20 cellular contexts compared by ENCODE assay signal in the genomic region with DNA sequence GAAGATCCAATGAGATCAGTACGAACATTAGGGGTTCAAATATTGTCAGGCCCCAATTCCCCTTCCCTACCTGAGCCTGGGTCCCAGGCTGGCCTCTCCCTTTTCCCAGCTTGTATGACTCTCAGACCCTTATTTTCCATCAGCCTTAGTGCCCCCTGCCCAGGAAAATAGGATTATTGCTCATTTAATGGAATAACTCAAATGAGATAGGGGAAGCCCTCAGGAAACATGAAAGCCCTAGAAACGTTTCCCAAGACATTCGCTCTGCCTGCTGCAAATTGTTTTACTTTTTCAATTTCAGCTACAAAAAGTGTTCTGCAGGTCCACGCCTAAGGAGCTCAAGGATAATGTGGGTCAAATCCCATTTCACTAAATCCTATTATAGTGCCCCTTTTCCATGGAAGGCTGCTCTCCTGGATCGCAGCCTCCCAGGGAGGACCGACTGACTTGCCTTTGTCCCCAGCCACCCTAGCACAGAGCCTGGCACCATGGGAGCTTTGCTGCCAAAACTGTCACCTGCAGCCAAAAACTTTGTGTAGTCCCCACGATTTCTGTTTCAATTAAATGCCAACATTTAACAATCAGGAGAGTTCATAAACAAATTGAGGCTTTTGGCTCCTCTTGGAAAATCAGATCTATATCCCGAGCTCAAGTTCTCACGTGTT. TPM values are rescaled to one million over a fixed set of nuclear protein-coding genes. Genes with fewer than 3 reads are reported as not detected.
DNase-seq lines count a peak whose midpoint lies in the region; ATAC-seq and TF ChIP-seq lines count a peak whose summit lies in the region.
"Had no signal": no experiment of that assay in that cellular context is flagged by ENCODE, and none has a peak within 500 bp of the region (broad histone marks: within the 10 kb centered on the region; RNA-seq: fewer than 3 reads in every experiment).

No MANE protein-coding gene starts in this region.

- BruUV-seq in HCT116 (replicated peaks; lab: Mats Ljungman, UMichigan): no TSS peak
- BruUV-seq in Caco-2 (replicated peaks; lab: Mats Ljungman, UMichigan): no TSS peak

- RAD21 ChIA-PET in HCT116 (lab: Charles Lee; ENCODE audit: low non-redundant PET in 1 of 2, low total read pairs in 2 of 2, uncharacterized antibody in 2 of 2, unreplicated experiment in 2 of 2): no interaction called here

- H3K4me1 ChIP-seq in ACC112 (ENCODE audit: control insufficient read depth, insufficient read depth, low read length, unreplicated experiment): peaks cover 37% of the 10 kb centered on the region
- H3K4me1 ChIP-seq in HCT116 (ENCODE audit: control insufficient read depth in 1 of 2, insufficient read depth in 2 of 2, low read length in 2 of 2): peaks cover 4 to 39% of the 10 kb centered on the region in 2 experiments; a peak in 3 of 4 replicates
- H3K4me1 ChIP-seq in Caco-2: no peaks in the 10 kb centered on the region
- H3K4me1 ChIP-seq: BLaER1 had no signal

- no peaks in the 10 kb centered on the region for H3K79me2 ChIP-seq in ACC112 (ENCODE audit: control insufficient read depth, insufficient read depth, low read length, unreplicated experiment)
- H3K79me2 ChIP-seq in HCT116 (ENCODE audit: insufficient read depth, low read length): no peaks in the 10 kb centered on the region

- intact Hi-C loops in HCT116 (cut with micrococcal nuclease): no loop called here
- intact Hi-C loops in Caco-2 (cut with micrococcal nuclease; ENCODE audit: unreplicated experiment): no loop called here

- peaks cover 60% of the 10 kb centered on the region for H3K36me3 Mint-ChIP-seq in activated T-helper 17 cell treated with anti-CD3 and anti-CD28 coated beads, Interleukin-2, amount 50 U/mL, for 72 hours (ENCODE audit: low read depth)
- H3K36me3 Mint-ChIP-seq in Caco-2 (ENCODE audit: insufficient read depth, unreplicated experiment): no peaks in the 10 kb centered on the region

- DNase-seq in HCT116 (ENCODE audit: low read depth, low spot score): no peak
- peak; percentile 1 for DNase-seq in hepatic stellate cell (ENCODE audit: low spot score)
- no peak for DNase-seq in Caco-2
- no peak for DNase-seq in NCI-H526 (lab: John Stamatoyannopoulos, UW)
- no peak for DNase-seq in NCI-H69 (lab: John Stamatoyannopoulos, UW)
- DNase-seq in activated T-cell treated with anti-CD3 and anti-CD28 coated beads, Interleukin-2, amount 50 U/mL, for 1 hour: no peak
- DNase-seq: CD8-positive, alpha-beta T cell; NCI-H1092 treated with DMSO at 0.1 percent for 48 hours; NCI-H146; NCI-H2081 treated with DMSO at 0.1 percent for 48 hours; NCI-H510A; NCI-H82; OCI-M1; SHP77 had no signal

- no peaks in the 10 kb centered on the region for H3K9me3 Mint-ChIP-seq in activated T-helper 17 cell treated with anti-CD3 and anti-CD28 coated beads, Interleukin-2, amount 50 U/mL, for 72 hours
- H3K9me3 Mint-ChIP-seq in Caco-2 (ENCODE audit: unreplicated experiment): no peaks in the 10 kb centered on the region
- H3K9me3 Mint-ChIP-seq: CD8-positive, alpha-beta T cell had no signal

- no peaks in the 10 kb centered on the region for H3K27me3 ChIP-seq in ACC112 (ENCODE audit: insufficient read depth, low read length)
- H3K27me3 ChIP-seq in HCT116 (ENCODE audit: insufficient read depth, low read length): no peaks in the 10 kb centered on the region
- no peaks in the 10 kb centered on the region for H3K27me3 ChIP-seq in Caco-2 (replicated peaks; ENCODE audit: control insufficient read depth, insufficient read depth, low read length)
- H3K27me3 ChIP-seq: BLaER1 had no signal

- H3K9ac ChIP-seq in HCT116 (ENCODE audit: low read length): no peak overlapping the region
- H3K9ac ChIP-seq: BLaER1, GM23248 had no signal

- no peak for TF ChIP-seq CTCF in HCT116 (IDR thresholded peaks at IDR 0.05 in 2 of 3, conservative IDR thresholded peaks at IDR 0.05 in 1 of 3; ENCODE audit: borderline replicate concordance in 1 of 3, insufficient read depth in 1 of 3, low read depth in 2 of 3, low read length in 2 of 3)
- no peak for TF ChIP-seq CTCF in Caco-2 (IDR thresholded peaks at IDR 0.05; ENCODE audit: insufficient read depth in 1 of 2, low read depth in 1 of 2, low read length in 1 of 2, severe bottlenecking in 1 of 2, unreplicated experiment in 1 of 2)

- no peaks in the 10 kb centered on the region for H3K9me2 ChIP-seq in HCT116 (ENCODE audit: insufficient read depth)

- POLR2A ChIA-PET in HCT116 (lab: Charles Lee) (no interaction called here), Caco-2 (lab: Charles Lee) (no interaction called here)

- H2AFZ ChIP-seq in ACC112 (ENCODE audit: low read length, unreplicated experiment) (no peak overlapping the region), HCT116 (ENCODE audit: low read depth, low read length, poor library complexity, severe bottlenecking) (no peak overlapping the region)

- H3K4me3 Mint-ChIP-seq in activated T-helper 17 cell treated with anti-CD3 and anti-CD28 coated beads, Interleukin-2, amount 50 U/mL, for 72 hours: no peak overlapping the region
- no peak overlapping the region for H3K4me3 Mint-ChIP-seq in Caco-2 (ENCODE audit: unreplicated experiment)
- H3K4me3 Mint-ChIP-seq: CD8-positive, alpha-beta T cell had no signal

- TF ChIP-seq RAD21 in HCT116 (IDR thresholded peaks at IDR 0.05; ENCODE audit: low read depth): no peak

- no peak for ATAC-seq in HCT116
- no peak for ATAC-seq in activated T-helper 17 cell treated with anti-CD3 and anti-CD28 coated beads, Interleukin-2, amount 50 U/mL, for 72 hours (replicated peaks)
- ATAC-seq: CD8-positive, alpha-beta T cell; K562 had no signal

- no peaks in the 10 kb centered on the region for H3K4me1 Mint-ChIP-seq in activated T-helper 17 cell treated with anti-CD3 and anti-CD28 coated beads, Interleukin-2, amount 50 U/mL, for 72 hours
- no peaks in the 10 kb centered on the region for H3K4me1 Mint-ChIP-seq in Caco-2 (ENCODE audit: low read depth, unreplicated experiment)

- CTCF ChIA-PET in HCT116 (lab: Charles Lee): no interaction called here
- CTCF ChIA-PET in Caco-2 (lab: Charles Lee): no interaction called here

- H3K27me3 Mint-ChIP-seq in activated T-helper 17 cell treated with anti-CD3 and anti-CD28 coated beads, Interleukin-2, amount 50 U/mL, for 72 hours: no peaks in the 10 kb centered on the region
- no peaks in the 10 kb centered on the region for H3K27me3 Mint-ChIP-seq in Caco-2 (ENCODE audit: insufficient read depth, unreplicated experiment)

- H3K4me3 ChIP-seq in ACC112 (ENCODE audit: low read depth, low read length): no peak overlapping the region
- H3K4me3 ChIP-seq in HCT116 (replicated peaks in 1 of 2; ENCODE audit: low read depth in 1 of 2, low read length in 2 of 2): no peak overlapping the region
- no peak overlapping the region for H3K4me3 ChIP-seq in Caco-2 (ENCODE audit: low read depth, low read length)
- H3K4me3 ChIP-seq: BLaER1, GM23248, K562 had no signal

- no peaks in the 10 kb centered on the region for H3K36me3 ChIP-seq in ACC112 (ENCODE audit: insufficient read depth, low read length)
- no peaks in the 10 kb centered on the region for H3K36me3 ChIP-seq in HCT116 (ENCODE audit: control insufficient read depth in 1 of 2, insufficient read depth in 2 of 2, low read length in 2 of 2)
- no peaks in the 10 kb centered on the region; the same call in 1 of the 2 replicates for H3K36me3 ChIP-seq in Caco-2 (ENCODE audit: control insufficient read depth, insufficient read depth, low read length)

- peak overlapping the region; percentile 23 for H3K4me2 ChIP-seq in HCT116 (ENCODE audit: low read length)
- H3K4me2 ChIP-seq: BLaER1 had no signal

- H3K9me3 ChIP-seq in HCT116 (ENCODE audit: control insufficient read depth in 1 of 2, insufficient read depth in 1 of 2, low read depth in 1 of 2, low read length in 2 of 2) (no peaks in the 10 kb centered on the region), Caco-2 (peaks cover 3% of the 10 kb centered on the region; the same call in 1 of the 2 replicates)
- H3K9me3 ChIP-seq: BLaER1 had no signal

- H3K27ac ChIP-seq in ACC112 (ENCODE audit: low read depth, low read length) (peak overlapping the region; percentile 81; the same call in 1 of the 2 replicates), HCT116 (ENCODE audit: low read depth, low read length) (no peak overlapping the region)
- H3K27ac ChIP-seq: BLaER1 had no signal

- H3K27ac Mint-ChIP-seq in activated T-helper 17 cell treated with anti-CD3 and anti-CD28 coated beads, Interleukin-2, amount 50 U/mL, for 72 hours: peak overlapping the region; percentile 39
- no peak overlapping the region for H3K27ac Mint-ChIP-seq in Caco-2 (ENCODE audit: unreplicated experiment)
- H3K27ac Mint-ChIP-seq: CD8-positive, alpha-beta T cell had no signal

- no peak for TF ChIP-seq POLR2A in HCT116 (IDR thresholded peaks at IDR 0.05; ENCODE audit: borderline replicate concordance, extremely low read depth, insufficient read depth, insufficient read length)

- no peaks in the 10 kb centered on the region for H4K20me1 ChIP-seq in HCT116 (ENCODE audit: insufficient read depth)
- H4K20me1 ChIP-seq: BLaER1 had no signal

TF ChIP-seq in HCT116, 20 proteins besides CTCF, POLR2A, EP300 and RAD21 (continues in another document):
- TF ChIP-seq EZH2phosphoT487 (IDR thresholded peaks at IDR 0.05; ENCODE audit: borderline replicate concordance): no peak
- TF ChIP-seq, protein P1, sequence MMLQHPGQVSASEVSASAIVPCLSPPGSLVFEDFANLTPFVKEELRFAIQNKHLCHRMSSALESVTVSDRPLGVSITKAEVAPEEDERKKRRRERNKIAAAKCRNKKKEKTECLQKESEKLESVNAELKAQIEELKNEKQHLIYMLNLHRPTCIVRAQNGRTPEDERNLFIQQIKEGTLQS (IDR thresholded peaks at IDR 0.05): no peak
- TF ChIP-seq SIN3A (IDR thresholded peaks at IDR 0.05; ENCODE audit: low read depth): no peak
- TF ChIP-seq CEBPB (IDR thresholded peaks at IDR 0.05; ENCODE audit: low read depth): no peak

RNA-seq across cellular contexts. Expression of a gene that starts 46.9 kb away (rescaled TPM):
- total RNA-seq in HCT116 (2021; ENCODE audit: unreplicated experiment): 111 TPM
- polyA plus RNA-seq in HCT116 (2012): 84.1 and 91.1 TPM in 2 replicates
- 100 to 1,000 TPM; 122 to 126 TPM for total RNA-seq in activated T-helper 17 cell treated with anti-CD3 and anti-CD28 coated beads, Interleukin-2, amount 50 U/mL, for 72 hours
- 81.0 and 81.8 TPM in 2 replicates for total RNA-seq in Caco-2 (2022)

RNA-seq across cellular contexts. Expression of a gene that starts 49.8 kb away (rescaled TPM):
- not detected for total RNA-seq in HCT116 (2021; ENCODE audit: unreplicated experiment)
- polyA plus RNA-seq in HCT116 (2012): 0.08 and 0.19 TPM in 2 replicates
- total RNA-seq in activated T-helper 17 cell treated with anti-CD3 and anti-CD28 coated beads, Interleukin-2, amount 50 U/mL, for 72 hours: not detected
- total RNA-seq in Caco-2 (2022): not detected in 2 replicates
- total RNA-seq: CD8-positive, alpha-beta T cell; GM23248; K562; RPMI7951 had no signal
- polyA plus RNA-seq: GM23248, K562 had no signal
